In genomic region chr9:127083598-127083997, GRCh38 we compare ENCODE assay signal across 14 cellular contexts. TPM values are rescaled to one million over a fixed set of nuclear protein-coding genes. Genes with fewer than 3 reads are reported as not detected.
"Had no signal": no experiment of that assay in that cellular context is flagged by ENCODE, and none has a peak within 500 bp of the region (broad histone marks: within the 10 kb centered on the region; RNA-seq: fewer than 3 reads in every experiment).

No MANE protein-coding gene starts in this region.

- H3K9ac ChIP-seq: parathyroid adenoma had no signal

- H3K4me3 ChIP-seq: skin epidermis, tibial nerve, vagina had no signal

- H3K27me3 ChIP-seq: neutrophil, tibial nerve, vagina had no signal

- H2AFZ ChIP-seq: parathyroid adenoma had no signal

- H3K9me3 ChIP-seq: neutrophil, tibial nerve, vagina had no signal

- H3K4me1 ChIP-seq: parathyroid adenoma, tibial nerve, vagina had no signal

- ATAC-seq: activated naive CD4-positive, alpha-beta T cell treated with anti-CD3 and anti-CD28 coated beads, Interleukin-2, amount 50 U/mL, for 72 hours; naive thymus-derived CD8-positive, alpha-beta T cell had no signal

- DNase-seq: activated CD4-positive, alpha-beta T cell treated with anti-CD3 and anti-CD28 coated beads, Interleukin-2, amount 50 U/mL, for 4 hours; activated gamma-delta T cell treated with Interleukin-2 at 50 U/mL for 16 hours; endodermal cell; foreskin melanocyte; kidney; naive thymus-derived CD8-positive, alpha-beta T cell had no signal

- H3K27ac ChIP-seq: epithelial cell of prostate, neutrophil, parathyroid adenoma, tibial nerve, vagina had no signal

- H3K36me3 ChIP-seq: neutrophil had no signal

RNA-seq across cellular contexts. Expression of gene ANGPTL2, which starts 38.8 kb away (rescaled TPM):
- total RNA-seq: activated CD8-positive, alpha-beta memory T cell treated with anti-CD3 and anti-CD28 coated beads for 36 hours; activated naive CD4-positive, alpha-beta T cell treated with anti-CD3 and anti-CD28 coated beads, Interleukin-2, amount 50 U/mL, for 72 hours; naive thymus-derived CD8-positive, alpha-beta T cell had no signal
- polyA plus RNA-seq: naive thymus-derived CD8-positive, alpha-beta T cell had no signal
